In the genomic region with DNA sequence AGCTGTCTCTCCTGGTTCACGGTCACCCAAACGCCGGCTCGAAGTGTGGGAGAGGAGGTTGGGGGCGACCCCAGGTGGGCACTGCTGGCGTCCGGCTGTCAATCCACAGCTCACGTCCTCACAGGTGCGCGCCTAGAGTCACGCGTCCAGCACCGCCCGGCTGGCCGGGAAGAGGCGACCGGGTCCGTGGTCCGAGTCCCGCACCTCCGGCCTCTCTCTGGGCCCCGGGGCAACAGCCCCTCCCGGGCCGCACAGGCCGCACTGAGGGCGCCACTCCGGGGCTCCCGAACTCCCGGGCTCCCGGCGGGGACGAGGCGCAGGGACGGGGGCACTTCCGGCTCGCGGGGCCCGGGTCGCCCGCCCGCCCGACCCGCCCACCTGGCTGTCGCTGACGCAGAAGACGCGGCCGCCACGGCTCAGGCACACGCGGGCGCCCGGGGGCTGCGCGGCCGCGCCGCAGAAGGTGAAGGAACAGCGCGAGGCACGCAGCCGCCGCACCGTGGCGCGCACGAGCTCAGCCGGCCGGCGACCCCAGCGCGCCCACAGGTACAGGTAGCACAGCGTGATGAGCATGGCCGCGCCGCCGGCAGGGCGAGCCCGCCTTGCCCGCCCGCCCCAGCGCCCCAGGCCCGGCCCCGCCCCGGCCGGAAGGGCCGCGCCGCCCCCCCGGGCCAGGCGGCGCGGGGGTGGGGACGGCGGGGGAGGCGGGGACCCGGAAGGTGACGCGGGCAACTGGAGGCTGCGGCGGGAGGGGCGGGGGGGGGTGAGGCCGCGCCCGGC, we compare ENCODE assay signal across 8 cellular contexts. TPM values are rescaled to one million over a fixed set of nuclear protein-coding genes. Genes with fewer than 3 reads are reported as not detected.
DNase-seq lines count a peak whose midpoint lies in the region; ATAC-seq, FAIRE-seq and TF ChIP-seq lines count a peak whose summit lies in the region.

A gene (minus strand): TSS at position 604 of the 780 bp plus-strand sequence. CDS start 31 bp downstream, at position 573.

- H3K27ac ChIP-seq in pancreas (peak within 1 kb of the TSS; percentile 80 to 84 (median 83)), tibial nerve (peak within 1 kb of the TSS; percentile 71 to 85 (median 79))

- peak within 1 kb of the TSS; percentile 58 to 90 (median 80) for H3K4me3 ChIP-seq in pancreas
- H3K4me3 ChIP-seq in tibial nerve: peak within 1 kb of the TSS; percentile 74 to 91 (median 77)

- TF ChIP-seq CTCF in pancreas (IDR thresholded peaks at IDR 0.05) (peak in 1 of 4 donors; percentile 10), tibial nerve (IDR thresholded peaks at IDR 0.05) (peak in 4 of 5 experiments; percentile 18 to 45 (median 30))

- TF ChIP-seq POLR2A in tibial nerve (IDR thresholded peaks at IDR 0.05): peak in 1 of 2 donors; percentile 42

- DNase-seq in Daoy (ENCODE audit: low read depth): peak; percentile 88
- DNase-seq in KBM-7: peak; percentile 56
- peak; percentile 77 to 83 for DNase-seq in SHP77 (lab: John Stamatoyannopoulos, UW)
- DNase-seq in activated gamma-delta T cell treated with Interleukin-2 at 50 U/mL for 16 hours: peak; percentile 68
- DNase-seq in germinal center (ENCODE audit: low spot score): peak; percentile 75
- peak; percentile 70 to 88 (median 84) for DNase-seq in pancreas
- peak; percentile 20 for DNase-seq in tibial nerve (ENCODE audit: low spot score in 2 of 2)

- 1 to 2% methylated on average over 39 to 100 of the region's 105 CpGs for WGBS in pancreas, 2 donors
- WGBS in tibial nerve, 2 donors: 1 to 2% methylated on average over 34 to 36 of the region's 105 CpGs

- in situ Hi-C loops in KBM-7 (cut with MboI; ENCODE audit: low pct_unique_long_range_greater_than_20kb, low sequenced_read_pairs): no loop called here

- TF ChIP-seq EP300 in tibial nerve (IDR thresholded peaks at IDR 0.05): no peak

- intact Hi-C loops in pancreas (cut with DNase I): no loop called here

- FAIRE-seq in pancreas (lab: Jason Lieb, UNC): no peak

- H3K9me3 ChIP-seq in pancreas: no peaks in the 10 kb centered on the region
- no peaks in the 10 kb centered on the region for H3K9me3 ChIP-seq in tibial nerve

- ATAC-seq in GM21576 (IDR thresholded peaks at IDR 0.05; ENCODE audit: unreplicated experiment) (peak; percentile 66), pancreas (peak; percentile 80 to 88 (median 84))

- H3K36me3 ChIP-seq in pancreas: no peaks in the 10 kb centered on the region
- H3K36me3 ChIP-seq in tibial nerve: peaks cover 0 to 12% (median 0%) of the 10 kb centered on the region in 3 donors

- H3K4me1 ChIP-seq in pancreas (no peaks in the 10 kb centered on the region), tibial nerve (peaks cover 0 to 19% (median 6%) of the 10 kb centered on the region in 4 donors)

- no peaks in the 10 kb centered on the region for H3K27me3 ChIP-seq in pancreas
- no peaks in the 10 kb centered on the region for H3K27me3 ChIP-seq in tibial nerve

RNA-seq across cellular contexts. Expression of the gene that starts here (rescaled TPM):
- 27.0 and 33.1 TPM in 2 replicates for total RNA-seq in Daoy (2014; rRNA removed; shearing (Covaris generic))
- total RNA-seq in pancreas (10 to 100 TPM; 10.4 to 14.0 (median 13.1) TPM), tibial nerve (10 to 100 TPM; 14.4 to 19.0 (median 17.4) TPM)
- 1 to 10 TPM; 5.5 to 6.0 TPM for polyA plus RNA-seq in pancreas

Comparison
In these comparisons a context has a peak if more than half of its experiments do, and no peak if none do; other contexts are left out.
1. Peak in every context shown above with its lines: DNase-seq, ATAC-seq, H3K4me3 ChIP-seq and H3K27ac ChIP-seq.
2. DNase-seq: peak in every context shown above with its lines; median percentile 88 in Daoy; 84 in pancreas; 80 in SHP77; 75 in germinal center; 68 in activated gamma-delta T cell treated with Interleukin-2 at 50 U/mL for 16 hours; 56 in KBM-7; 20 in tibial nerve.